Comparison of ENCODE assay signal across 10 cellular contexts in the genomic region with DNA sequence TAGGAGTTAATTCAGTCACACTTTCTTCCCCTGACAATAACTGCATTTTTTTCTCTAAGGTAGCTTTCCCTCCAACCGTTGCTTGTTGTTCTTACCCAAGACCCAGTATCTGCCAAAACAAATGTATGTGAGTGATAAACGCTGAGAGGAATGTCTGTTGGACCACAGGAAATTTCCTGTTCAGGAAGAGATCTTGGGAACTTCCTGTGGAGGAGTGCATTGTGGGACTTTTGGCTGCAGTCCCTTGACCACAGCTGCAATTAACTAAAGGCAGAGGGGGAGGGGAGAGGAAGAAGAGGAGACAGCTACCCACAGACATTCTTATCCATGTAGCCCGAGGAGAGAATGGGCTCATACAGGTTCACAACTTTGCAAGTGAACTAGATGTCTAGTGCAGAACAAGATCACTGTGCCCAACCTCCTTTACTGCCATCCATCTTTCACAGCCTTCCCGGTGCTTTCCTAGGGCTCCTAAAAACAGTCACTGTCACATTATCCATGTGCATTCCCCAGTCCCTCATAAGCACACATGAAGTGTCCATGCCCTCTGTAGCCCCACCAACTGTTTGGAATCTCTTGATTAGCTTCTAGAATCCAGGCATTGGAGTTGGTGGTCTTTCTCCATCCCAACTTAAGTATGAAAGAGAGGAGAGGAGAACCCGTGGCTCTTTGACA.
DNase-seq lines count a peak whose midpoint lies in the region; ATAC-seq lines count a peak whose summit lies in the region.
"Had no signal": no experiment of that assay in that cellular context is flagged by ENCODE, and none has a peak within 500 bp of the region (broad histone marks: within the 10 kb centered on the region; RNA-seq: fewer than 3 reads in every experiment).

No MANE protein-coding gene starts in this region.

- no peaks in the 10 kb centered on the region for H3K9me3 Mint-ChIP-seq in T-helper 1 cell treated with Interleukin-12 subunit alpha and Interleukin-12 subunit beta and Interleukin-4 antibody, amounts not matched to agents 30 μg/mL and 1 μg/mL, for 36 hours
- no peaks in the 10 kb centered on the region for H3K9me3 Mint-ChIP-seq in stimulated activated memory B cell treated with anti-CD40 and anti-IgM and Interleukin-4, amounts not matched to agents 10 μg/mL and 1 μg/mL and 100 μg/mL, for 72 hours

- H3K27me3 Mint-ChIP-seq in T-helper 1 cell treated with Interleukin-12 subunit alpha and Interleukin-12 subunit beta and Interleukin-4 antibody, amounts not matched to agents 30 μg/mL and 1 μg/mL, for 36 hours (ENCODE audit: low read depth) = no peaks in the 10 kb centered on the region
- no peaks in the 10 kb centered on the region for H3K27me3 Mint-ChIP-seq in stimulated activated memory B cell treated with anti-CD40 and anti-IgM and Interleukin-4, amounts not matched to agents 10 μg/mL and 1 μg/mL and 100 μg/mL, for 72 hours

- H3K4me1 Mint-ChIP-seq in T-helper 1 cell treated with Interleukin-12 subunit alpha and Interleukin-12 subunit beta and Interleukin-4 antibody, amounts not matched to agents 30 μg/mL and 1 μg/mL, for 36 hours (ENCODE audit: low read depth) = peaks cover 46% of the 10 kb centered on the region
- peaks cover 60% of the 10 kb centered on the region for H3K4me1 Mint-ChIP-seq in stimulated activated memory B cell treated with anti-CD40 and anti-IgM and Interleukin-4, amounts not matched to agents 10 μg/mL and 1 μg/mL and 100 μg/mL, for 72 hours

- peak overlapping the region; percentile 4 for H3K4me3 Mint-ChIP-seq in T-helper 1 cell treated with Interleukin-12 subunit alpha and Interleukin-12 subunit beta and Interleukin-4 antibody, amounts not matched to agents 30 μg/mL and 1 μg/mL, for 36 hours
- no peak overlapping the region for H3K4me3 Mint-ChIP-seq in stimulated activated memory B cell treated with anti-CD40 and anti-IgM and Interleukin-4, amounts not matched to agents 10 μg/mL and 1 μg/mL and 100 μg/mL, for 72 hours

- in situ Hi-C loops in ACHN (cut with HindIII; ENCODE audit: low pct_ligation_motif_present, low pct_unique_long_range_greater_than_20kb, low sequenced_read_pairs) = no loop called here

- ATAC-seq in stimulated activated memory B cell treated with anti-CD40 and anti-IgM and Interleukin-4, amounts not matched to agents 10 μg/mL and 1 μg/mL and 100 μg/mL, for 72 hours = no peak
- no peak for ATAC-seq in GM21825 (IDR thresholded peaks at IDR 0.05; ENCODE audit: unreplicated experiment)
- ATAC-seq: HCT116 had no signal

- peak overlapping the region; percentile 46 for H3K27ac Mint-ChIP-seq in T-helper 1 cell treated with Interleukin-12 subunit alpha and Interleukin-12 subunit beta and Interleukin-4 antibody, amounts not matched to agents 30 μg/mL and 1 μg/mL, for 36 hours
- peak overlapping the region; percentile 74 for H3K27ac Mint-ChIP-seq in stimulated activated memory B cell treated with anti-CD40 and anti-IgM and Interleukin-4, amounts not matched to agents 10 μg/mL and 1 μg/mL and 100 μg/mL, for 72 hours

- peaks cover 46% of the 10 kb centered on the region for H3K36me3 Mint-ChIP-seq in T-helper 1 cell treated with Interleukin-12 subunit alpha and Interleukin-12 subunit beta and Interleukin-4 antibody, amounts not matched to agents 30 μg/mL and 1 μg/mL, for 36 hours (ENCODE audit: low read depth)
- peaks cover 62% of the 10 kb centered on the region for H3K36me3 Mint-ChIP-seq in stimulated activated memory B cell treated with anti-CD40 and anti-IgM and Interleukin-4, amounts not matched to agents 10 μg/mL and 1 μg/mL and 100 μg/mL, for 72 hours

- no peak for DNase-seq in T-helper 1 cell
- peak; percentile 86 for DNase-seq in SIG-M5 treated with dmso at 0.1 percent for 504 hours (lab: John Stamatoyannopoulos, UW; ENCODE audit: unreplicated experiment)
- DNase-seq in fibroblast of gingiva (ENCODE audit: low read depth) = peak; percentile 32
- no peak for DNase-seq in ACHN
- no peak for DNase-seq in nucleus accumbens (lab: John Stamatoyannopoulos, UW)
- DNase-seq: hippocampal formation had no signal

Comparison
In these comparisons a context has a peak if more than half of its experiments do, and no peak if none do; other contexts are left out.
1. DNase-seq: peak in SIG-M5 treated with dmso at 0.1 percent for 504 hours (single experiment) and fibroblast of gingiva (single experiment); none in T-helper 1 cell (0 of 5), ACHN (single experiment) and nucleus accumbens (0 of 56).